8 cellular contexts compared by ENCODE assay signal in the genomic region with DNA sequence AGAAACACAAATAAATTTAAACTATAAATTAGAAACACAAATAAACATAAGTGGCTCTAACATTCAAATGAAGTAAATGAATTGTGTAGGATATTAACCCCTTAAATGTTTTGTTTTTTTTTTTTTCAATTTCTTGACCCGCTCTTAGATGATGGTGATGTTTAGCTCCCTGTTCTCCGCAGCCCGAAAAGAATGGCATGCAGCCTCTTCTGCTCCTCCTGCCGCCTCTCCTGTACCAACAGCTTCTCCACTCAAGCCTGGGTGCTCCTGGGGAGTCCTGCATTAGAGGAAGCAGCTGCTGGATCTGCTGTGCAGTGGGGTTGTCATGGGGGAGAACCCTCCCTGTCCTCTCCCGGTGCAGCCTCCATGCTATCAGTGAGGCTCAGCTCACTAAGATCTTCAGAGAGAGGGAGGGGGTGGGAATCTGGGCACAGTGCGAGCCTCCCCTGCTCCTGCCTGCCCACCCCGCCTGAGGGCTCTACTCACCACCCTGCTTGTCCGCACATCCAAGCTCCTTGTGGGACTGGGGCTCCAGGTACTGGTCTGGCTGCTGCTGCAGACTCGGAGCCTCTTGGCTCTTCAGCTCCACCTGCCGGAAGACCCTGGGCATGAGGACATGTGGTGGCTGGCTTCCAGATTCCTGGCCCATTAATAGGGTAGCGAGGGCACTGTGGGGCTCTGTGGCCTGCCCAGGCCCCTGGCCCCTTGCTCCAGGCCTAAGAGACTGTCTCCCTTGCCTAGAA. TPM values are rescaled to one million over a fixed set of nuclear protein-coding genes. Genes with fewer than 3 reads are reported as not detected.
A peak's percentile ranks its signal among the peaks of the same experiment; 100 is the strongest.
DNase-seq lines count a peak whose midpoint lies in the region; ATAC-seq and TF ChIP-seq lines count a peak whose summit lies in the region.
"Not testable (repeated sequence)": the region's sequence is repeated elsewhere in the genome, so short reads cannot be mapped to it uniquely, and the experiment has no call there.
"Had no signal": no experiment of that assay in that cellular context is flagged by ENCODE, and none has a peak within 500 bp of the region (broad histone marks: within the 10 kb centered on the region; RNA-seq: fewer than 3 reads in every experiment).

No MANE protein-coding gene starts in this region.

- H3K4me1 ChIP-seq in neural progenitor cell: not testable (repeated sequence)

- not testable (repeated sequence) for H3K27me3 Mint-ChIP-seq in WTC11 (ENCODE audit: low read depth); neural progenitor cell (ENCODE audit: insufficient read depth, low read depth)

- TF ChIP-seq CTCF in GM12872 (IDR thresholded peaks at IDR 0.05; ENCODE audit: insufficient read depth, low read depth, low read length): peak; percentile 29; the same call in 2 of the 3 replicates
- TF ChIP-seq CTCF in WTC11 (IDR thresholded peaks at IDR 0.05): peak; percentile 46
- TF ChIP-seq CTCF in neural progenitor cell (IDR thresholded peaks at IDR 0.05): peak; percentile 47

- peak overlapping the region; percentile 72 for H2AFZ ChIP-seq in neural progenitor cell (replicated peaks)

- not testable (repeated sequence) for H3K4me3 ChIP-seq in neural progenitor cell

- not testable (repeated sequence) for H3K79me2 ChIP-seq in neural progenitor cell (ENCODE audit: low read depth)

- H3K36me3 ChIP-seq in neural progenitor cell: not testable (repeated sequence)

- H3F3A ChIP-seq in neural progenitor cell (ENCODE audit: low read depth): not testable (repeated sequence)

- not testable (repeated sequence) for H3K27me3 ChIP-seq in neural progenitor cell

- CTCF ChIA-PET in WTC11 (lab: Charles Lee): not testable (repeated sequence)

- intact Hi-C loops in left ventricle myocardium superior (cut with micrococcal nuclease): not testable (repeated sequence)

- H3K4me2 ChIP-seq in neural progenitor cell: not testable (repeated sequence)

- H3K4me1 Mint-ChIP-seq in WTC11, neural progenitor cell: not testable (repeated sequence)

- not testable (repeated sequence) for H3K9me3 ChIP-seq in neural progenitor cell (ENCODE audit: low read depth)

- POLR2A ChIA-PET in WTC11 (lab: Charles Lee): not testable (repeated sequence)

- ATAC-seq in WTC11, left ventricle myocardium superior: not testable (repeated sequence)

- H4K20me1 ChIP-seq in neural progenitor cell (ENCODE audit: low read depth): not testable (repeated sequence)

- not testable (repeated sequence) for H3K9me3 Mint-ChIP-seq in WTC11, neural progenitor cell

- not testable (repeated sequence) for H3K27ac Mint-ChIP-seq in WTC11, neural progenitor cell

- DNase-seq in WTC11 (ENCODE audit: low spot score) (peak; percentile 85), left ventricle myocardium superior (peak; percentile 31)
- DNase-seq in activated effector memory CD4-positive, alpha-beta T cell treated with Interleukin-2 at 50 U/mL for 16 hours: peak; percentile 12
- DNase-seq in central memory CD4-positive, alpha-beta T cell: peak; percentile 34
- not testable (repeated sequence) for DNase-seq in neural progenitor cell (ENCODE audit: low spot score)
- DNase-seq in stimulated activated CD4-positive, alpha-beta T cell treated with anti-CD3 and anti-CD28 coated beads, Interleukin-4, amount 100 ng/mL, for 48 hours (ENCODE audit: low read depth in 2 of 2): peak; percentile 7 to 16

- not testable (repeated sequence) for H3K9ac ChIP-seq in neural progenitor cell

- not testable (repeated sequence) for H3K27ac ChIP-seq in neural progenitor cell

- H3K4me3 Mint-ChIP-seq in WTC11, neural progenitor cell: not testable (repeated sequence)

- not testable (repeated sequence) for H3K36me3 Mint-ChIP-seq in WTC11, neural progenitor cell

RNA-seq across cellular contexts. Expression of a gene that starts 6.5 kb away (rescaled TPM):
- 5.1 to 7.7 TPM (median 5.8 TPM) in 3 replicates for total RNA-seq in WTC11 (2021)
- 0.07 TPM for total RNA-seq in left ventricle myocardium superior
- total RNA-seq in neural progenitor cell (ENCODE audit: low replicate concordance): 1.3 and 2.2 TPM in 2 replicates
- total RNA-seq: HT-29 had no signal
